In the genomic region with DNA sequence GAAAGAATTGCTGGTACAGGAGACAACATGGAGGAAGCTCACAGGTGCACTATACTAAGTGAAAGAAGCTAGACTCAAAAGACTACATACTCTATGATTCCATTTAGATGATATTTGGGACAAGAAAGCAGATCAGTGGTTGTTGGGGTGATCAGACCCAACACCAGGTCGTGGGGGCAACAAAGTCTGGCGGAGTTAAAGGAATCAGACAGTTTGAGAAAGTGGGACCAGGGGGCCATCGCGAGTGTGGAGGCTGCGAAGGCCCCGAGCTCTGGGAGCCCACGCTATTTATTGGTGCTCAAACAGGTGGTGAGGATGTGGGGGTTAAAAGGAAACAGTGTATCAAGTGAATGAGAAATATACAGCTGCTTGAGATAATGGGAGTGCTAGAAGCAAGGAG, we compare ENCODE assay signal across 39 cellular contexts.
"Had no signal": no experiment of that assay in that cellular context is flagged by ENCODE, and none has a peak within 500 bp of the region (broad histone marks: within the 10 kb centered on the region; RNA-seq: fewer than 3 reads in every experiment).

No MANE protein-coding gene starts in this region.

- H3K9me3 ChIP-seq: adrenal gland, ascending aorta, body of pancreas had no signal

- FAIRE-seq: bronchial epithelial cell had no signal

- H3K4me1 Mint-ChIP-seq: activated naive CD4-positive, alpha-beta T cell treated with anti-CD3 and anti-CD28 coated beads, Interleukin-2, amount 10 ng/mL, durations not matched to agents 7 days and 5 days; activated naive CD4-positive, alpha-beta T cell treated with anti-CD3 and anti-CD28 coated beads, Interleukin-2, amount 50 U/mL, for 24 hours; activated naive CD8-positive, alpha-beta T cell treated with anti-CD3 and anti-CD28 coated beads for 36 hours; activated naive CD8-positive, alpha-beta T cell treated with anti-CD3 and anti-CD28 coated beads, Interleukin-2, amount 10 ng/mL, durations not matched to agents 7 days and 5 days; activated naive CD8-positive, alpha-beta T cell treated with anti-CD3 and anti-CD28 coated beads, Interleukin-2, amount 50 U/mL, for 24 hours; brain; central memory CD8-positive, alpha-beta T cell had no signal

- DNase-seq: activated effector memory CD4-positive, alpha-beta T cell treated with anti-CD3 and anti-CD28 coated beads, Interleukin-2, amount 50 U/mL, for 16 hours; activated effector memory CD4-positive, alpha-beta T cell treated with Interleukin-2 at 50 U/mL for 16 hours; activated gamma-delta T cell; activated gamma-delta T cell treated with Interleukin-2 at 50 U/mL for 16 hours; activated naive CD4-positive, alpha-beta T cell; activated naive CD4-positive, alpha-beta T cell treated with anti-CD3 and anti-CD28 coated beads for 36 hours; activated naive CD4-positive, alpha-beta T cell treated with anti-CD3 and anti-CD28 coated beads, Interleukin-2, amount 10 ng/mL, durations not matched to agents 7 days and 5 days; activated naive CD4-positive, alpha-beta T cell treated with anti-CD3 and anti-CD28 coated beads, Interleukin-2, amount 50 U/mL, for 16 hours; activated naive CD4-positive, alpha-beta T cell treated with Interleukin-2 at 50 U/mL for 16 hours; activated naive CD8-positive, alpha-beta T cell treated with anti-CD3 and anti-CD28 coated beads for 36 hours; activated naive CD8-positive, alpha-beta T cell treated with anti-CD3 and anti-CD28 coated beads, Interleukin-2, amount 10 ng/mL, durations not matched to agents 7 days and 5 days; activated naive CD8-positive, alpha-beta T cell treated with anti-CD3 and anti-CD28 coated beads, Interleukin-2, amount 50 U/mL, for 24 hours; activated T-cell treated with anti-CD3 and anti-CD28 coated beads, Interleukin-2, amount 50 U/mL, for 1 hour; activated T-cell treated with anti-CD3 and anti-CD28 coated beads, Interleukin-2, amount 50 U/mL, for 24 hours; activated T-cell treated with anti-CD3 and anti-CD28 coated beads, Interleukin-2, amount 50 U/mL, for 4 hours; activated T-cell treated with anti-CD3 and anti-CD28 coated beads, Interleukin-2, amount 50 U/mL, for 48 hours; activated T-cell treated with anti-CD3 and anti-CD28 coated beads, Interleukin-2, amount 50 U/mL, for 72 hours; adrenal gland; amniotic stem cell; amygdala; anterior cingulate cortex; aorta; body of pancreas; brain microvascular endothelial cell; caudate nucleus; central memory CD4-positive, alpha-beta T cell; cerebellar nuclear complex had no signal

- H3K36me3 Mint-ChIP-seq: activated naive CD4-positive, alpha-beta T cell treated with anti-CD3 and anti-CD28 coated beads, Interleukin-2, amount 10 ng/mL, durations not matched to agents 7 days and 5 days; brain had no signal

- H3K27ac Mint-ChIP-seq: activated naive CD4-positive, alpha-beta T cell treated with anti-CD3 and anti-CD28 coated beads for 36 hours; activated naive CD4-positive, alpha-beta T cell treated with anti-CD3 and anti-CD28 coated beads, Interleukin-2, amount 10 ng/mL, durations not matched to agents 7 days and 5 days; activated naive CD4-positive, alpha-beta T cell treated with anti-CD3 and anti-CD28 coated beads, Interleukin-2, amount 50 U/mL, for 24 hours; activated naive CD4-positive, alpha-beta T cell treated with anti-CD3 and anti-CD28 coated beads, Interleukin-2, amount 50 U/mL, for 72 hours; activated naive CD8-positive, alpha-beta T cell; activated naive CD8-positive, alpha-beta T cell treated with anti-CD3 and anti-CD28 coated beads for 36 hours; activated naive CD8-positive, alpha-beta T cell treated with anti-CD3 and anti-CD28 coated beads, Interleukin-2, amount 10 ng/mL, durations not matched to agents 7 days and 5 days; activated naive CD8-positive, alpha-beta T cell treated with anti-CD3 and anti-CD28 coated beads, Interleukin-2, amount 50 U/mL, for 24 hours; activated T-cell treated with anti-CD3 and anti-CD28 coated beads, Interleukin-2, amount 50 U/mL, for 24 hours; activated T-cell treated with anti-CD3 and anti-CD28 coated beads, Interleukin-2, amount 50 U/mL, for 72 hours; activated T-helper 1 cell treated with anti-CD3 and anti-CD28 coated beads, Interleukin-12 subunit alpha, Interleukin-12 subunit beta, Interleukin-2, Interleukin-4 antibody, amounts not matched to agents 30 ng/mL and 10 ng/mL and 1 ng/mL, durations not matched to agents 14 hours and 24 hours and 36 hours; activated T-helper 17 cell treated with anti-CD3 and anti-CD28 coated beads, Interleukin-2, amount 50 U/mL, for 72 hours; activated T-helper 2 cell treated with anti-CD3 and anti-CD28 coated beads, Interferon-gamma antibody, Interleukin-2, Interleukin-4, amounts not matched to agents 10 μg/mL and 5 μg/mL and 100 μg/mL, durations not matched to agents 14 hours and 24 hours and 36 hours; brain had no signal

- H3K4me1 ChIP-seq: adrenal gland, ascending aorta, breast epithelium had no signal

- H3K27ac ChIP-seq: adrenal gland, ascending aorta, body of pancreas, brain microvascular endothelial cell, breast epithelium, cardiac muscle cell had no signal

- ATAC-seq: activated naive CD4-positive, alpha-beta T cell treated with anti-CD3 and anti-CD28 coated beads, Interleukin-2, amount 50 U/mL, for 72 hours; activated naive CD8-positive, alpha-beta T cell treated with anti-CD3 and anti-CD28 coated beads, Interleukin-2, amount 50 U/mL, for 24 hours; activated T-cell treated with anti-CD3 and anti-CD28 coated beads, Interleukin-2, amount 50 U/mL, for 4 hours; activated T-cell treated with anti-CD3 and anti-CD28 coated beads, Interleukin-2, amount 50 U/mL, for 72 hours; activated T-helper 17 cell treated with anti-CD3 and anti-CD28 coated beads, Interleukin-2, amount 50 U/mL, for 72 hours; body of pancreas had no signal

- H3K9me3 Mint-ChIP-seq: activated naive CD4-positive, alpha-beta T cell treated with anti-CD3 and anti-CD28 coated beads, Interleukin-2, amount 50 U/mL, for 24 hours; activated T-helper 17 cell treated with anti-CD3 and anti-CD28 coated beads, Interleukin-2, amount 50 U/mL, for 72 hours; central memory CD8-positive, alpha-beta T cell had no signal

- H3K4me3 Mint-ChIP-seq: activated naive CD4-positive, alpha-beta T cell treated with anti-CD3 and anti-CD28 coated beads for 36 hours; activated naive CD4-positive, alpha-beta T cell treated with anti-CD3 and anti-CD28 coated beads, Interleukin-2, amount 10 ng/mL, durations not matched to agents 7 days and 5 days; activated naive CD4-positive, alpha-beta T cell treated with anti-CD3 and anti-CD28 coated beads, Interleukin-2, amount 50 U/mL, for 24 hours; activated naive CD8-positive, alpha-beta T cell; activated naive CD8-positive, alpha-beta T cell treated with anti-CD3 and anti-CD28 coated beads for 36 hours; activated naive CD8-positive, alpha-beta T cell treated with anti-CD3 and anti-CD28 coated beads, Interleukin-2, amount 10 ng/mL, durations not matched to agents 7 days and 5 days; activated naive CD8-positive, alpha-beta T cell treated with anti-CD3 and anti-CD28 coated beads, Interleukin-2, amount 50 U/mL, for 24 hours; activated T-cell treated with anti-CD3 and anti-CD28 coated beads, Interleukin-2, amount 50 U/mL, for 24 hours; activated T-cell treated with anti-CD3 and anti-CD28 coated beads, Interleukin-2, amount 50 U/mL, for 4 hours; activated T-cell treated with anti-CD3 and anti-CD28 coated beads, Interleukin-2, amount 50 U/mL, for 72 hours; activated T-helper 1 cell treated with anti-CD3 and anti-CD28 coated beads, Interleukin-12 subunit alpha, Interleukin-12 subunit beta, Interleukin-2, Interleukin-4 antibody, amounts not matched to agents 30 ng/mL and 10 ng/mL and 1 ng/mL, durations not matched to agents 14 hours and 24 hours and 36 hours; activated T-helper 17 cell treated with anti-CD3 and anti-CD28 coated beads, Interleukin-2, amount 50 U/mL, for 72 hours; brain; central memory CD8-positive, alpha-beta T cell had no signal

- H3K4me3 ChIP-seq: adrenal gland, ascending aorta, body of pancreas, breast epithelium, cardiac muscle cell had no signal

- H3K27me3 Mint-ChIP-seq: activated naive CD4-positive, alpha-beta T cell treated with anti-CD3 and anti-CD28 coated beads, Interleukin-2, amount 50 U/mL, for 24 hours; activated naive CD8-positive, alpha-beta T cell; activated naive CD8-positive, alpha-beta T cell treated with anti-CD3 and anti-CD28 coated beads for 36 hours; activated naive CD8-positive, alpha-beta T cell treated with anti-CD3 and anti-CD28 coated beads, Interleukin-2, amount 10 ng/mL, durations not matched to agents 7 days and 5 days; activated naive CD8-positive, alpha-beta T cell treated with anti-CD3 and anti-CD28 coated beads, Interleukin-2, amount 50 U/mL, for 24 hours; activated T-cell treated with anti-CD3 and anti-CD28 coated beads, Interleukin-2, amount 50 U/mL, for 24 hours; activated T-helper 17 cell treated with anti-CD3 and anti-CD28 coated beads, Interleukin-2, amount 50 U/mL, for 72 hours had no signal

- H3K27me3 ChIP-seq: adrenal gland, ascending aorta, body of pancreas, brain microvascular endothelial cell, breast epithelium, cardiac muscle cell had no signal

- H3K36me3 ChIP-seq: adrenal gland, ascending aorta, brain microvascular endothelial cell, breast epithelium, cardiac muscle cell had no signal
